In the genomic region with DNA sequence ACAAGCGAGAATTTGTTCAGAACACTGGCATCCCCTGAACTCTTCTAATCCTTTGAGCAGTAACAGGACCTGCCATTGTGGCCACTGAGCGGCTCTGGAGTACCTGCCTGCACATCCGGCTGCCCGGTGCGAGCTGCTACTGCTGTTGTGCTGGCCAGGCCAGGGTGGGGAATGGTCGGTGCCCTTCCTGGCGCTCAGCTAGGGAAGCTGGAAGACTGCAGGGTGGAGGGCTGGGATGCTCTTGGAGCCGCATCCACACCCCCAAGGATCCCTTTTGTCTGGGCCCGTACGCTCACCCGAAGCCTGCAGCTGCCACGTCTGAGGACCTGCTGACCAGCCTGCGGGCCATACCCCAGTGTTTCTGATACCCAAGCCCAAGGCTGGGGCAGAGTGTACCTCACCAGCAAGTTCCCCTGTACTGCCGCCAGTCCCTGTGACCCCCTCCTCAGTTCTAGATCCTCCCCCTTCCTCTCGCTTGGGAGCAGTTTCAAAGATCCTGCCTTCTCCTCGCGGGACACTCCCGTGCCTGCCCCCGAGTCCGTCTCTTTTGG, we compare ENCODE assay signal across 16 cellular contexts.
"Had no signal": no experiment of that assay in that cellular context is flagged by ENCODE, and none has a peak within 500 bp of the region (broad histone marks: within the 10 kb centered on the region; RNA-seq: fewer than 3 reads in every experiment).

No MANE protein-coding gene starts in this region.

- H3K4me1 ChIP-seq: vagina had no signal

- H3K27ac ChIP-seq: vagina had no signal

- H3K27ac Mint-ChIP-seq: activated naive CD8-positive, alpha-beta T cell; memory B cell; stimulated activated memory B cell treated with anti-CD40 and anti-IgM and Interleukin-4, amounts not matched to agents 10 μg/mL and 1 μg/mL and 100 μg/mL, for 72 hours; T-helper 2 cell treated with Interferon-gamma antibody and Interleukin-4, amounts not matched to agents 5 μg/mL and 100 μg/mL, for 36 hours had no signal

- ATAC-seq: left ventricle myocardium superior; stimulated activated memory B cell treated with anti-CD40 and anti-IgM and Interleukin-4, amounts not matched to agents 10 μg/mL and 1 μg/mL and 100 μg/mL, for 72 hours had no signal

- H3K36me3 Mint-ChIP-seq: activated naive CD8-positive, alpha-beta T cell had no signal

- DNase-seq: amniotic stem cell; cortex of kidney; effector CD8-positive, alpha-beta T cell; foreskin fibroblast; glutamatergic neuron; hypothalamus; kidney glomerular epithelial cell; left ventricle myocardium superior; stimulated activated CD4-positive, alpha-beta T cell treated with anti-CD3 and anti-CD28 coated beads, Interleukin-2, amount 100 ng/mL, for 48 hours had no signal

- H3K4me3 Mint-ChIP-seq: activated naive CD8-positive, alpha-beta T cell; central memory CD8-positive, alpha-beta T cell; memory B cell; stimulated activated memory B cell treated with anti-CD40 and anti-IgM and Interleukin-4, amounts not matched to agents 10 μg/mL and 1 μg/mL and 100 μg/mL, for 72 hours; T-helper 2 cell treated with Interferon-gamma antibody and Interleukin-4, amounts not matched to agents 5 μg/mL and 100 μg/mL, for 36 hours had no signal

- H3K9me3 ChIP-seq: tibial nerve, vagina had no signal

- H3K4me3 ChIP-seq: tibial nerve, vagina had no signal

- H3K27me3 ChIP-seq: tibial nerve, vagina had no signal

- H3K27me3 Mint-ChIP-seq: activated naive CD8-positive, alpha-beta T cell; central memory CD8-positive, alpha-beta T cell; memory B cell; stimulated activated memory B cell treated with anti-CD40 and anti-IgM and Interleukin-4, amounts not matched to agents 10 μg/mL and 1 μg/mL and 100 μg/mL, for 72 hours had no signal

- H3K9me3 Mint-ChIP-seq: central memory CD8-positive, alpha-beta T cell; memory B cell; stimulated activated memory B cell treated with anti-CD40 and anti-IgM and Interleukin-4, amounts not matched to agents 10 μg/mL and 1 μg/mL and 100 μg/mL, for 72 hours; T-helper 2 cell treated with Interferon-gamma antibody and Interleukin-4, amounts not matched to agents 5 μg/mL and 100 μg/mL, for 36 hours had no signal

- H3K4me1 Mint-ChIP-seq: memory B cell; stimulated activated memory B cell treated with anti-CD40 and anti-IgM and Interleukin-4, amounts not matched to agents 10 μg/mL and 1 μg/mL and 100 μg/mL, for 72 hours had no signal
